In genomic region chr15:46518381-46518780, GRCh38 we compare ENCODE assay signal across 19 cellular contexts.
DNase-seq lines count a peak whose midpoint lies in the region; ATAC-seq lines count a peak whose summit lies in the region.
"Had no signal": no experiment of that assay in that cellular context is flagged by ENCODE, and none has a peak within 500 bp of the region (broad histone marks: within the 10 kb centered on the region; RNA-seq: fewer than 3 reads in every experiment).

No MANE protein-coding gene starts in this region.

- H3K4ac ChIP-seq in mesenchymal stem cell (ENCODE audit: low read depth in 1 of 2, low read length in 2 of 2) = no peak overlapping the region

- no peak overlapping the region for H2BK12ac ChIP-seq in mesenchymal stem cell (ENCODE audit: low read length in 2 of 2)

- H3K36me3 ChIP-seq in SJCRH30 = no peaks in the 10 kb centered on the region
- no peaks in the 10 kb centered on the region for H3K36me3 ChIP-seq in mesenchymal stem cell (ENCODE audit: control insufficient read depth in 1 of 2, insufficient read depth in 2 of 2, low read depth in 1 of 2, low read length in 2 of 2)
- H3K36me3 ChIP-seq: BE2C, BLaER1 had no signal

- peak overlapping the region; percentile 1 for H2AFZ ChIP-seq in mesenchymal stem cell (ENCODE audit: low read depth, low read length)

- no peak overlapping the region for H2BK120ac ChIP-seq in mesenchymal stem cell (ENCODE audit: low read depth, low read length)

- no peak overlapping the region for H2AK5ac ChIP-seq in mesenchymal stem cell (ENCODE audit: low read length, severe bottlenecking)

- H3K4me3 ChIP-seq in SJCRH30 = no peak overlapping the region
- H3K4me3 ChIP-seq in mesenchymal stem cell (ENCODE audit: insufficient read depth in 1 of 2, low read depth in 1 of 2, low read length in 2 of 2) = no peak overlapping the region
- H3K4me3 ChIP-seq: BLaER1 had no signal

- no peak overlapping the region for H3K23ac ChIP-seq in mesenchymal stem cell (ENCODE audit: low read length in 2 of 2)

- no peak overlapping the region for H4K91ac ChIP-seq in mesenchymal stem cell (ENCODE audit: low read length)

- H3K27me3 ChIP-seq in SJCRH30 (no peaks in the 10 kb centered on the region), mesenchymal stem cell (ENCODE audit: control insufficient read depth in 1 of 2, insufficient read depth in 1 of 2, low read length in 2 of 2) (no peaks in the 10 kb centered on the region)
- H3K27me3 ChIP-seq: BE2C, BLaER1 had no signal

- H3K4me2 ChIP-seq in mesenchymal stem cell (ENCODE audit: low read length, poor library complexity, severe bottlenecking) = no peak overlapping the region
- H3K4me2 ChIP-seq: BLaER1 had no signal

- H2BK5ac ChIP-seq in mesenchymal stem cell (ENCODE audit: low read depth, low read length, poor library complexity, severe bottlenecking) = no peak overlapping the region

- no peak overlapping the region for H3K18ac ChIP-seq in mesenchymal stem cell (ENCODE audit: low read depth in 1 of 2, low read length in 2 of 2)

- H3K9me3 ChIP-seq in SJCRH30 (replicated peaks) (no peaks in the 10 kb centered on the region; the same call in 1 of the 2 replicates), mesenchymal stem cell (ENCODE audit: control insufficient read depth, low read length) (peaks cover 13% of the 10 kb centered on the region)
- H3K9me3 ChIP-seq: BE2C had no signal

- H3K9ac ChIP-seq in mesenchymal stem cell (ENCODE audit: low read length) = no peak overlapping the region
- H3K9ac ChIP-seq: BLaER1 had no signal

- ATAC-seq in HG02623 (IDR thresholded peaks at IDR 0.05; ENCODE audit: unreplicated experiment) (no peak), HG03095 (IDR thresholded peaks at IDR 0.05; ENCODE audit: unreplicated experiment) (no peak)

- no peaks in the 10 kb centered on the region for H3K79me1 ChIP-seq in mesenchymal stem cell (replicated peaks; ENCODE audit: low read length, poor library complexity, severe bottlenecking)

- no peak overlapping the region for H4K8ac ChIP-seq in mesenchymal stem cell (ENCODE audit: low read length)

- H3K4me1 ChIP-seq in SJCRH30 = peaks cover 12% of the 10 kb centered on the region
- no peaks in the 10 kb centered on the region for H3K4me1 ChIP-seq in mesenchymal stem cell (ENCODE audit: control insufficient read depth, insufficient read depth, low read depth, low read length)
- H3K4me1 ChIP-seq: BE2C, BLaER1 had no signal

- no peak overlapping the region for H2BK15ac ChIP-seq in mesenchymal stem cell (ENCODE audit: low read depth, poor library complexity, severe bottlenecking)

- no peak overlapping the region for H3K14ac ChIP-seq in mesenchymal stem cell (ENCODE audit: low read length in 2 of 2)

- H3K27ac ChIP-seq in SJCRH30 (no peak overlapping the region), mesenchymal stem cell (ENCODE audit: low read length, poor library complexity, severe bottlenecking) (no peak overlapping the region)
- H3K27ac ChIP-seq: BLaER1 had no signal

- DNase-seq in HS-27A (ENCODE audit: low read depth) = peak; percentile 1
- peak; percentile 66 to 68 for DNase-seq in SJCRH30
- no peak for DNase-seq in mesenchymal stem cell
- DNase-seq in DMS153 treated with DMSO at 0.1 percent for 48 hours (lab: John Stamatoyannopoulos, UW; ENCODE audit: unreplicated experiment) = no peak
- DNase-seq: 8988T; ACHN; BE2C; C1 segment of cervical spinal cord; CD4-positive, alpha-beta memory T cell; CD4-positive, CD25-positive, alpha-beta regulatory T cell; CD8-positive, alpha-beta memory T cell; COR-L47; DMS 273 treated with DMSO at 0.1 percent for 48 hours; DMS153; DMS79 treated with DMSO at 0.1 percent for 48 hours; GF-D8 had no signal

Comparison
In these comparisons a context has a peak if more than half of its experiments do, and no peak if none do; other contexts are left out.
1. DNase-seq: peak in HS-27A (single experiment) and SJCRH30 (2 of 2); none in mesenchymal stem cell (single experiment) and DMS153 treated with DMSO at 0.1 percent for 48 hours (single experiment).